Comparison of ENCODE assay signal across 8 cellular contexts in the genomic region with DNA sequence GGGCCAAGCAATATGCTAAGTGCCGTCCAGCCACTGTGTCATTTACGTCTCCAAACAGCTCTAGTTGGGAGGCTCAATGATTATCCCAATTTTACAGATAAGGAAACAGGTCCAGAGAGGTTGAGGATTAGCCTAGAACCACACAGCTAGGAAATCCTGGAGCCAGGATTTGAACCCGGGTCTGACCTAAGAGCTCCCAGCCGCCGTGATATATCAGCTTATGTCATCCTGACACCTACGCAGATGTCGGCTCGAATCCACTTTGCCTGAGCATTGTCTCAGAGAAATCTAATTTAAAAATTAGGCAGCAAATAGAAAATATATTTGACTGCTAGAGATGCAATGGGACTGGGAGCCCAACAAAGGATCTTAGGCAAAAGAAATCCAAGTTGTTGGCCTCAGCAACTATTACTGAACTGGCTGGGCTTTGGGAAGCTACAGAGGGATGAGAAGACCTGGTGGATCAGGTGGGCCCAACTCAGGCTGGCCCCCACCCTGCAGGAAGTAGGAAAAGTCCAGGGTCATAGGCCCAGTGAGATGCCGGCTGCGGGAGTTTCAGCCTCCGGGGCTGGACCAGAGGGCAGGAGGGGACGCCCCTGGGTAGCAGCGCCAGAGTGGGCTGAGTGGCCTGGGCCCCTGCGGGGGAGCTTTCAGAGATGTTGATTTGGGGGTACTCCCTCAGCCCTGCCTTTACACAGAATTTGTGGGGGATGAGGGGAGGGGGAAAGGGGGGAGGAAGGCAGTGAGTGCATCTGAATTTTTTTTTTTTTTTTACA. TPM values are rescaled to one million over a fixed set of nuclear protein-coding genes. Genes with fewer than 3 reads are reported as not detected.
DNase-seq lines count a peak whose midpoint lies in the region; ATAC-seq and TF ChIP-seq lines count a peak whose summit lies in the region.

No MANE protein-coding gene starts in this region.

- peaks cover 12 to 20% (median 17%) of the 10 kb centered on the region in 11 experiments for H3K9me3 ChIP-seq in BLaER1 treated with 17β-estradiol and CSF1 and Interleukin-3, amounts not matched to agents 10 nM and 100 nM (replicated peaks in 1 of 11)
- H3K9me3 ChIP-seq in left ventricle myocardium inferior (replicated peaks) = no peaks in the 10 kb centered on the region

- peak overlapping the region; percentile 71 to 96 (median 91) for H3K4me2 ChIP-seq in BLaER1 treated with 17β-estradiol and CSF1 and Interleukin-3, amounts not matched to agents 10 nM and 100 nM

- intact Hi-C loops in activated CD4-positive, alpha-beta T cell treated with anti-CD3 and anti-CD28 coated beads, Interleukin-2, amount 10 ng/mL, durations not matched to agents 24 days and 14 days (cut with micrococcal nuclease) = loop anchor here (1.0 to 2.0 kb wide), 11 partner anchors 35 to 188 kb away; partner anchors contain the start of gene IL21R
- intact Hi-C loops in left ventricle myocardium inferior (cut with micrococcal nuclease) = no loop called here

- peak overlapping the region in 4 of 10 experiments; percentile 24 to 42 (median 30); a peak in 3 of 20 replicates for H3K4me3 ChIP-seq in BLaER1 treated with 17β-estradiol and CSF1 and Interleukin-3, amounts not matched to agents 10 nM and 100 nM
- peak overlapping the region; percentile 51 for H3K4me3 ChIP-seq in left ventricle myocardium inferior

- no peaks in the 10 kb centered on the region for H3K27me3 ChIP-seq in BLaER1 treated with 17β-estradiol and CSF1 and Interleukin-3, amounts not matched to agents 10 nM and 100 nM
- H3K27me3 ChIP-seq in left ventricle myocardium inferior (ENCODE audit: low read depth) = no peaks in the 10 kb centered on the region

- H3K4me3 Mint-ChIP-seq in activated CD4-positive, alpha-beta T cell treated with anti-CD3 and anti-CD28 coated beads, Interleukin-2, amount 10 ng/mL, durations not matched to agents 24 days and 14 days = peak overlapping the region; percentile 69

- peak overlapping the region; percentile 36 to 96 (median 90); a peak in 21 of 22 replicates for H3K27ac ChIP-seq in BLaER1 treated with 17β-estradiol and CSF1 and Interleukin-3, amounts not matched to agents 10 nM and 100 nM
- peak overlapping the region; percentile 70 for H3K27ac ChIP-seq in left ventricle myocardium inferior (replicated peaks)

- TF ChIP-seq CTCF in left ventricle myocardium inferior (IDR thresholded peaks at IDR 0.05; ENCODE audit: borderline replicate concordance) = no peak

- peaks cover 55 to 76% (median 70%) of the 10 kb centered on the region in 10 experiments for H3K4me1 ChIP-seq in BLaER1 treated with 17β-estradiol and CSF1 and Interleukin-3, amounts not matched to agents 10 nM and 100 nM
- H3K4me1 ChIP-seq in left ventricle myocardium inferior = peaks cover 14% of the 10 kb centered on the region

- H3K36me3 ChIP-seq in BLaER1 treated with 17β-estradiol and CSF1 and Interleukin-3, amounts not matched to agents 10 nM and 100 nM = peaks cover 8 to 38% (median 26%) of the 10 kb centered on the region in 11 experiments; a peak in 19 of 22 replicates
- peaks cover 16% of the 10 kb centered on the region for H3K36me3 ChIP-seq in left ventricle myocardium inferior

- H3K36me3 Mint-ChIP-seq in activated CD4-positive, alpha-beta T cell treated with anti-CD3 and anti-CD28 coated beads, Interleukin-2, amount 10 ng/mL, durations not matched to agents 24 days and 14 days (ENCODE audit: low read depth) = peaks cover 55% of the 10 kb centered on the region

- peak overlapping the region; percentile 99 for H3K27ac Mint-ChIP-seq in activated CD4-positive, alpha-beta T cell treated with anti-CD3 and anti-CD28 coated beads, Interleukin-2, amount 10 ng/mL, durations not matched to agents 24 days and 14 days

- H4K20me1 ChIP-seq in BLaER1 treated with 17β-estradiol and CSF1 and Interleukin-3, amounts not matched to agents 10 nM and 100 nM = peaks cover 0 to 32% (median 0%) of the 10 kb centered on the region in 11 experiments; a peak in 6 of 22 replicates

- peaks cover 54% of the 10 kb centered on the region for H3K4me1 Mint-ChIP-seq in activated CD4-positive, alpha-beta T cell treated with anti-CD3 and anti-CD28 coated beads, Interleukin-2, amount 10 ng/mL, durations not matched to agents 24 days and 14 days

- peaks cover 7% of the 10 kb centered on the region for H3K9me3 Mint-ChIP-seq in activated CD4-positive, alpha-beta T cell treated with anti-CD3 and anti-CD28 coated beads, Interleukin-2, amount 10 ng/mL, durations not matched to agents 24 days and 14 days

- peak overlapping the region in 10 of 11 experiments; percentile 71 to 88 (median 78); a peak in 20 of 22 replicates for H3K9ac ChIP-seq in BLaER1 treated with 17β-estradiol and CSF1 and Interleukin-3, amounts not matched to agents 10 nM and 100 nM

- ATAC-seq in GM21737 (IDR thresholded peaks at IDR 0.05; ENCODE audit: unreplicated experiment) (peak; percentile 14), HG03442 (IDR thresholded peaks at IDR 0.05; ENCODE audit: unreplicated experiment) (no peak)

- peak; percentile 84 for DNase-seq in activated CD4-positive, alpha-beta T cell treated with anti-CD3 and anti-CD28 coated beads, Interleukin-2, amount 10 ng/mL, durations not matched to agents 24 days and 14 days
- DNase-seq in left ventricle myocardium inferior (no peak), NCI-H187 treated with DMSO at 0.1 percent for 48 hours (lab: John Stamatoyannopoulos, UW) (no peak), SW 1271 (lab: John Stamatoyannopoulos, UW) (no peak), NCI-H524 (lab: John Stamatoyannopoulos, UW) (no peak)

- no peaks in the 10 kb centered on the region for H3K27me3 Mint-ChIP-seq in activated CD4-positive, alpha-beta T cell treated with anti-CD3 and anti-CD28 coated beads, Interleukin-2, amount 10 ng/mL, durations not matched to agents 24 days and 14 days

RNA-seq across cellular contexts. Expression of gene IL21R, which starts 35.1 kb away (rescaled TPM):
- 94.9 and 100 TPM in 2 replicates for total RNA-seq in activated CD4-positive, alpha-beta T cell treated with anti-CD3 and anti-CD28 coated beads, Interleukin-2, amount 10 ng/mL, durations not matched to agents 24 days and 14 days
- 0.05 TPM for total RNA-seq in left ventricle myocardium inferior

RNA-seq across cellular contexts. Expression of gene IL4R, which starts 53.1 kb away (rescaled TPM):
- total RNA-seq in activated CD4-positive, alpha-beta T cell treated with anti-CD3 and anti-CD28 coated beads, Interleukin-2, amount 10 ng/mL, durations not matched to agents 24 days and 14 days = 345 and 375 TPM in 2 replicates
- total RNA-seq in left ventricle myocardium inferior = 12.0 TPM

Comparison
In these comparisons a context has a peak if more than half of its experiments do, and no peak if none do; other contexts are left out.
1. RNA of gene IL21R, which starts 35.1 kb away (total RNA-seq): 94.9 to 100 TPM in activated CD4-positive, alpha-beta T cell treated with anti-CD3 and anti-CD28 coated beads, Interleukin-2, amount 10 ng/mL, durations not matched to agents 24 days and 14 days; 0.05 TPM in left ventricle myocardium inferior (single experiment); every median in the first group is over 10 times any median in the second.
2. RNA of gene IL4R, which starts 53.1 kb away (total RNA-seq): 345 to 375 TPM in activated CD4-positive, alpha-beta T cell treated with anti-CD3 and anti-CD28 coated beads, Interleukin-2, amount 10 ng/mL, durations not matched to agents 24 days and 14 days; 12.0 TPM in left ventricle myocardium inferior (single experiment); every median in the first group is over 10 times any median in the second.